In the genomic region with DNA sequence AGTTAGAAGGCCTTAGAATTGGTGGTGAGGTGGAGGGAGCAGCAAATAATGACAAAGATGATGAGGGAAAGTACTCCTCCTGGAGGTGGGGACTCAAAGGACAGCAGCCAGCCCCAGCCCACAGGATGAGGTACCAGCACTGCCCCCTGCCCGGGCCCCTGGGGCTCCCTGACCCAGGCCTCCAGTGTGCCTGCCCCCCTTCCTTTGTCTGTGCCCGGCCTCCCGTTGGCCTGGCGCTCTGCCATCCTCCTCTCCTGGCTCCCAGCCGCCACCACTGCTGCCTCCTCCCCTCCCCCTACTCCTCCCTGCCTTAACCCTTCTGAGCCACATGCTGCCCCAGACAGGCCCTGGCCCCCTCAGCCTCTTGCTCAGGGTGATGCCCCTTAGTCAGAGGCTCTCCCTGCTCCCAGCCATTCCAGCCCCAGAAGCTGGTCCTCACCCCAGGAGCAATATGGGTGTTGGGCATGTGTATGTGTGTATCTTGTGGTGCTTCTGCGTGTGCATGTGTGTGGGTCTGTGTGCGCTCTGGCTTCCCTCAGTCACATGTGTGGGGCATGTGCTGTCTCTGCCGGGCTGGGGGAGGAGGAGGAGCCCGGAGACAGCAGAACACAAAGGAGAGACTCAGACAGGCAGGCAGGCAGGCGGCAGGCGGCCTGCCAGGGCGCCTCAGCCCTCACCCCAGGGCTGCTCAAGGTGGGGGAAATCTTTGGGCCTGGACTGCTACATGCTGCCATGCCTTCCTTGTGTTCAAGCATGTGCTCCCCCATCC, we compare ENCODE assay signal across 1 cellular context.
TF ChIP-seq lines count a peak whose summit lies in the region.

No MANE protein-coding gene starts in this region.

TF ChIP-seq in HepG2, 621 proteins besides CTCF, POLR2A, EP300 and RAD21 (continues in another document):
- TF ChIP-seq ESRRA (CRISPR knock-in tag; IDR thresholded peaks at IDR 0.05; ENCODE audit: low read depth): no peak
- TF ChIP-seq, protein P1, sequence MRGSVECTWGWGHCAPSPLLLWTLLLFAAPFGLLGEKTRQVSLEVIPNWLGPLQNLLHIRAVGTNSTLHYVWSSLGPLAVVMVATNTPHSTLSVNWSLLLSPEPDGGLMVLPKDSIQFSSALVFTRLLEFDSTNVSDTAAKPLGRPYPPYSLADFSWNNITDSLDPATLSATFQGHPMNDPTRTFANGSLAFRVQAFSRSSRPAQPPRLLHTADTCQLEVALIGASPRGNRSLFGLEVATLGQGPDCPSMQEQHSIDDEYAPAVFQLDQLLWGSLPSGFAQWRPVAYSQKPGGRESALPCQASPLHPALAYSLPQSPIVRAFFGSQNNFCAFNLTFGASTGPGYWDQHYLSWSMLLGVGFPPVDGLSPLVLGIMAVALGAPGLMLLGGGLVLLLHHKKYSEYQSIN (CRISPR knock-in tag; IDR thresholded peaks at IDR 0.05; ENCODE audit: borderline replicate concordance): no peak
- 0 out of 2 replicates have a peak, but pooled peaks have one; percentile 49 for TF ChIP-seq ZNF564 (CRISPR knock-in tag; IDR thresholded peaks at IDR 0.05)
- no peak for TF ChIP-seq ZBTB1 (CRISPR knock-in tag; IDR thresholded peaks at IDR 0.05; ENCODE audit: borderline replicate concordance)
- TF ChIP-seq, protein P2, sequence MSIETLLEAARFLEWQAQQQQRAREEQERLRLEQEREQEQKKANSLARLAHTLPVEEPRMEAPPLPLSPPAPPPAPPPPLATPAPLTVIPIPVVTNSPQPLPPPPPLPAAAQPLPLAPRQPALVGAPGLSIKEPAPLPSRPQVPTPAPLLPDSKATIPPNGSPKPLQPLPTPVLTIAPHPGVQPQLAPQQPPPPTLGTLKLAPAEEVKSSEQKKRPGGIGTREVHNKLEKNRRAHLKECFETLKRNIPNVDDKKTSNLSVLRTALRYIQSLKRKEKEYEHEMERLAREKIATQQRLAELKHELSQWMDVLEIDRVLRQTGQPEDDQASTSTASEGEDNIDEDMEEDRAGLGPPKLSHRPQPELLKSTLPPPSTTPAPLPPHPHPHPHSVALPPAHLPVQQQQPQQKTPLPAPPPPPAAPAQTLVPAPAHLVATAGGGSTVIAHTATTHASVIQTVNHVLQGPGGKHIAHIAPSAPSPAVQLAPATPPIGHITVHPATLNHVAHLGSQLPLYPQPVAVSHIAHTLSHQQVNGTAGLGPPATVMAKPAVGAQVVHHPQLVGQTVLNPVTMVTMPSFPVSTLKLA (IDR thresholded peaks at IDR 0.05): peak; percentile 76
- no peak for TF ChIP-seq SNRNP70 (IDR thresholded peaks at IDR 0.05; ENCODE audit: low read depth, low read length)
- TF ChIP-seq, protein P3, sequence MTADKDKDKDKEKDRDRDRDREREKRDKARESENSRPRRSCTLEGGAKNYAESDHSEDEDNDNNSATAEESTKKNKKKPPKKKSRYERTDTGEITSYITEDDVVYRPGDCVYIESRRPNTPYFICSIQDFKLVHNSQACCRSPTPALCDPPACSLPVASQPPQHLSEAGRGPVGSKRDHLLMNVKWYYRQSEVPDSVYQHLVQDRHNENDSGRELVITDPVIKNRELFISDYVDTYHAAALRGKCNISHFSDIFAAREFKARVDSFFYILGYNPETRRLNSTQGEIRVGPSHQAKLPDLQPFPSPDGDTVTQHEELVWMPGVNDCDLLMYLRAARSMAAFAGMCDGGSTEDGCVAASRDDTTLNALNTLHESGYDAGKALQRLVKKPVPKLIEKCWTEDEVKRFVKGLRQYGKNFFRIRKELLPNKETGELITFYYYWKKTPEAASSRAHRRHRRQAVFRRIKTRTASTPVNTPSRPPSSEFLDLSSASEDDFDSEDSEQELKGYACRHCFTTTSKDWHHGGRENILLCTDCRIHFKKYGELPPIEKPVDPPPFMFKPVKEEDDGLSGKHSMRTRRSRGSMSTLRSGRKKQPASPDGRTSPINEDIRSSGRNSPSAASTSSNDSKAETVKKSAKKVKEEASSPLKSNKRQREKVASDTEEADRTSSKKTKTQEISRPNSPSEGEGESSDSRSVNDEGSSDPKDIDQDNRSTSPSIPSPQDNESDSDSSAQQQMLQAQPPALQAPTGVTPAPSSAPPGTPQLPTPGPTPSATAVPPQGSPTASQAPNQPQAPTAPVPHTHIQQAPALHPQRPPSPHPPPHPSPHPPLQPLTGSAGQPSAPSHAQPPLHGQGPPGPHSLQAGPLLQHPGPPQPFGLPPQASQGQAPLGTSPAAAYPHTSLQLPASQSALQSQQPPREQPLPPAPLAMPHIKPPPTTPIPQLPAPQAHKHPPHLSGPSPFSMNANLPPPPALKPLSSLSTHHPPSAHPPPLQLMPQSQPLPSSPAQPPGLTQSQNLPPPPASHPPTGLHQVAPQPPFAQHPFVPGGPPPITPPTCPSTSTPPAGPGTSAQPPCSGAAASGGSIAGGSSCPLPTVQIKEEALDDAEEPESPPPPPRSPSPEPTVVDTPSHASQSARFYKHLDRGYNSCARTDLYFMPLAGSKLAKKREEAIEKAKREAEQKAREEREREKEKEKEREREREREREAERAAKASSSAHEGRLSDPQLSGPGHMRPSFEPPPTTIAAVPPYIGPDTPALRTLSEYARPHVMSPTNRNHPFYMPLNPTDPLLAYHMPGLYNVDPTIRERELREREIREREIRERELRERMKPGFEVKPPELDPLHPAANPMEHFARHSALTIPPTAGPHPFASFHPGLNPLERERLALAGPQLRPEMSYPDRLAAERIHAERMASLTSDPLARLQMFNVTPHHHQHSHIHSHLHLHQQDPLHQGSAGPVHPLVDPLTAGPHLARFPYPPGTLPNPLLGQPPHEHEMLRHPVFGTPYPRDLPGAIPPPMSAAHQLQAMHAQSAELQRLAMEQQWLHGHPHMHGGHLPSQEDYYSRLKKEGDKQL (CRISPR knock-in tag; IDR thresholded peaks at IDR 0.05; ENCODE audit: low read depth): no peak
- TF ChIP-seq ZNF615 (CRISPR knock-in tag; IDR thresholded peaks at IDR 0.05; ENCODE audit: borderline replicate concordance): no peak
- no peak for TF ChIP-seq TCF7L2 (IDR thresholded peaks at IDR 0.05; ENCODE audit: low read depth, low read length)
- TF ChIP-seq, protein P4, sequence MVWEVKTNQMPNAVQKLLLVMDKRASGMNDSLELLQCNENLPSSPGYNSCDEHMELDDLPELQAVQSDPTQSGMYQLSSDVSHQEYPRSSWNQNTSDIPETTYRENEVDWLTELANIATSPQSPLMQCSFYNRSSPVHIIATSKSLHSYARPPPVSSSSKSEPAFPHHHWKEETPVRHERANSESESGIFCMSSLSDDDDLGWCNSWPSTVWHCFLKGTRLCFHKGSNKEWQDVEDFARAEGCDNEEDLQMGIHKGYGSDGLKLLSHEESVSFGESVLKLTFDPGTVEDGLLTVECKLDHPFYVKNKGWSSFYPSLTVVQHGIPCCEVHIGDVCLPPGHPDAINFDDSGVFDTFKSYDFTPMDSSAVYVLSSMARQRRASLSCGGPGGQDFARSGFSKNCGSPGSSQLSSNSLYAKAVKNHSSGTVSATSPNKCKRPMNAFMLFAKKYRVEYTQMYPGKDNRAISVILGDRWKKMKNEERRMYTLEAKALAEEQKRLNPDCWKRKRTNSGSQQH (CRISPR knock-in tag; IDR thresholded peaks at IDR 0.05; ENCODE audit: low read depth): no peak
- no peak for TF ChIP-seq MEF2D (CRISPR knock-in tag; IDR thresholded peaks at IDR 0.05)
- no peak for TF ChIP-seq CEBPG (CRISPR knock-in tag; IDR thresholded peaks at IDR 0.05)
- TF ChIP-seq, protein P5, sequence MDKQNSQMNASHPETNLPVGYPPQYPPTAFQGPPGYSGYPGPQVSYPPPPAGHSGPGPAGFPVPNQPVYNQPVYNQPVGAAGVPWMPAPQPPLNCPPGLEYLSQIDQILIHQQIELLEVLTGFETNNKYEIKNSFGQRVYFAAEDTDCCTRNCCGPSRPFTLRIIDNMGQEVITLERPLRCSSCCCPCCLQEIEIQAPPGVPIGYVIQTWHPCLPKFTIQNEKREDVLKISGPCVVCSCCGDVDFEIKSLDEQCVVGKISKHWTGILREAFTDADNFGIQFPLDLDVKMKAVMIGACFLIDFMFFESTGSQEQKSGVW (CRISPR knock-in tag; IDR thresholded peaks at IDR 0.05; ENCODE audit: borderline replicate concordance): no peak
- peak; percentile 74 for TF ChIP-seq ZSCAN25 (CRISPR knock-in tag; IDR thresholded peaks at IDR 0.05)
- TF ChIP-seq SMARCC2 (IDR thresholded peaks at IDR 0.05): no peak
- no peak for TF ChIP-seq ZNF24 (IDR thresholded peaks at IDR 0.05)
- no peak for TF ChIP-seq BCL6 (CRISPR knock-in tag; IDR thresholded peaks at IDR 0.05)
- no peak for TF ChIP-seq ZNF660 (CRISPR knock-in tag; IDR thresholded peaks at IDR 0.05; ENCODE audit: borderline replicate concordance, low read depth)
- no peak for TF ChIP-seq ZNF354B (CRISPR knock-in tag; IDR thresholded peaks at IDR 0.05)
- no peak; the same call in 1 of the 2 replicates for TF ChIP-seq ZNF225 (CRISPR knock-in tag; IDR thresholded peaks at IDR 0.05)
- TF ChIP-seq, protein P6, sequence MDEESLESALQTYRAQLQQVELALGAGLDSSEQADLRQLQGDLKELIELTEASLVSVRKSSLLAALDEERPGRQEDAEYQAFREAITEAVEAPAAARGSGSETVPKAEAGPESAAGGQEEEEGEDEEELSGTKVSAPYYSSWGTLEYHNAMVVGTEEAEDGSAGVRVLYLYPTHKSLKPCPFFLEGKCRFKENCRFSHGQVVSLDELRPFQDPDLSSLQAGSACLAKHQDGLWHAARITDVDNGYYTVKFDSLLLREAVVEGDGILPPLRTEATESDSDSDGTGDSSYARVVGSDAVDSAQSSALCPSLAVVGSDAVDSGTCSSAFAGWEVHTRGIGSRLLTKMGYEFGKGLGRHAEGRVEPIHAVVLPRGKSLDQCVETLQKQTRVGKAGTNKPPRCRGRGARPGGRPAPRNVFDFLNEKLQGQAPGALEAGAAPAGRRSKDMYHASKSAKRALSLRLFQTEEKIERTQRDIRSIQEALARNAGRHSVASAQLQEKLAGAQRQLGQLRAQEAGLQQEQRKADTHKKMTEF (CRISPR knock-in tag; IDR thresholded peaks at IDR 0.05): no peak; the same call in 1 of the 2 replicates
- TF ChIP-seq, protein P7, sequence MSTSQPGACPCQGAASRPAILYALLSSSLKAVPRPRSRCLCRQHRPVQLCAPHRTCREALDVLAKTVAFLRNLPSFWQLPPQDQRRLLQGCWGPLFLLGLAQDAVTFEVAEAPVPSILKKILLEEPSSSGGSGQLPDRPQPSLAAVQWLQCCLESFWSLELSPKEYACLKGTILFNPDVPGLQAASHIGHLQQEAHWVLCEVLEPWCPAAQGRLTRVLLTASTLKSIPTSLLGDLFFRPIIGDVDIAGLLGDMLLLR (CRISPR knock-in tag; IDR thresholded peaks at IDR 0.05): no peak
- TF ChIP-seq DPF2 (CRISPR knock-in tag; IDR thresholded peaks at IDR 0.05; ENCODE audit: borderline replicate concordance, low read depth): 0 out of 2 replicates have a peak, but pooled peaks have one; percentile 26
- peak; percentile 16; the same call in 1 of the 2 replicates for TF ChIP-seq RARA (CRISPR knock-in tag; IDR thresholded peaks at IDR 0.05)
- no peak for TF ChIP-seq MXD4 (CRISPR knock-in tag; IDR thresholded peaks at IDR 0.05)
- no peak for TF ChIP-seq MED1 (CRISPR knock-in tag; IDR thresholded peaks at IDR 0.05)
- no peak for TF ChIP-seq ZBTB8A (CRISPR knock-in tag; IDR thresholded peaks at IDR 0.05; ENCODE audit: borderline replicate concordance, low read depth)
- TF ChIP-seq, protein P8, sequence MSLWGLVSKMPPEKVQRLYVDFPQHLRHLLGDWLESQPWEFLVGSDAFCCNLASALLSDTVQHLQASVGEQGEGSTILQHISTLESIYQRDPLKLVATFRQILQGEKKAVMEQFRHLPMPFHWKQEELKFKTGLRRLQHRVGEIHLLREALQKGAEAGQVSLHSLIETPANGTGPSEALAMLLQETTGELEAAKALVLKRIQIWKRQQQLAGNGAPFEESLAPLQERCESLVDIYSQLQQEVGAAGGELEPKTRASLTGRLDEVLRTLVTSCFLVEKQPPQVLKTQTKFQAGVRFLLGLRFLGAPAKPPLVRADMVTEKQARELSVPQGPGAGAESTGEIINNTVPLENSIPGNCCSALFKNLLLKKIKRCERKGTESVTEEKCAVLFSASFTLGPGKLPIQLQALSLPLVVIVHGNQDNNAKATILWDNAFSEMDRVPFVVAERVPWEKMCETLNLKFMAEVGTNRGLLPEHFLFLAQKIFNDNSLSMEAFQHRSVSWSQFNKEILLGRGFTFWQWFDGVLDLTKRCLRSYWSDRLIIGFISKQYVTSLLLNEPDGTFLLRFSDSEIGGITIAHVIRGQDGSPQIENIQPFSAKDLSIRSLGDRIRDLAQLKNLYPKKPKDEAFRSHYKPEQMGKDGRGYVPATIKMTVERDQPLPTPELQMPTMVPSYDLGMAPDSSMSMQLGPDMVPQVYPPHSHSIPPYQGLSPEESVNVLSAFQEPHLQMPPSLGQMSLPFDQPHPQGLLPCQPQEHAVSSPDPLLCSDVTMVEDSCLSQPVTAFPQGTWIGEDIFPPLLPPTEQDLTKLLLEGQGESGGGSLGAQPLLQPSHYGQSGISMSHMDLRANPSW (CRISPR knock-in tag; IDR thresholded peaks at IDR 0.05; ENCODE audit: borderline replicate concordance): no peak
- TF ChIP-seq, protein P9, sequence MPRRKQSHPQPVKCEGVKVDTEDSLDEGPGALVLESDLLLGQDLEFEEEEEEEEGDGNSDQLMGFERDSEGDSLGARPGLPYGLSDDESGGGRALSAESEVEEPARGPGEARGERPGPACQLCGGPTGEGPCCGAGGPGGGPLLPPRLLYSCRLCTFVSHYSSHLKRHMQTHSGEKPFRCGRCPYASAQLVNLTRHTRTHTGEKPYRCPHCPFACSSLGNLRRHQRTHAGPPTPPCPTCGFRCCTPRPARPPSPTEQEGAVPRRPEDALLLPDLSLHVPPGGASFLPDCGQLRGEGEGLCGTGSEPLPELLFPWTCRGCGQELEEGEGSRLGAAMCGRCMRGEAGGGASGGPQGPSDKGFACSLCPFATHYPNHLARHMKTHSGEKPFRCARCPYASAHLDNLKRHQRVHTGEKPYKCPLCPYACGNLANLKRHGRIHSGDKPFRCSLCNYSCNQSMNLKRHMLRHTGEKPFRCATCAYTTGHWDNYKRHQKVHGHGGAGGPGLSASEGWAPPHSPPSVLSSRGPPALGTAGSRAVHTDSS (CRISPR knock-in tag; conservative IDR thresholded peaks at IDR 0.05): no peak
- no peak for TF ChIP-seq SMAD9 (CRISPR knock-in tag; IDR thresholded peaks at IDR 0.05)
- TF ChIP-seq, protein P10, sequence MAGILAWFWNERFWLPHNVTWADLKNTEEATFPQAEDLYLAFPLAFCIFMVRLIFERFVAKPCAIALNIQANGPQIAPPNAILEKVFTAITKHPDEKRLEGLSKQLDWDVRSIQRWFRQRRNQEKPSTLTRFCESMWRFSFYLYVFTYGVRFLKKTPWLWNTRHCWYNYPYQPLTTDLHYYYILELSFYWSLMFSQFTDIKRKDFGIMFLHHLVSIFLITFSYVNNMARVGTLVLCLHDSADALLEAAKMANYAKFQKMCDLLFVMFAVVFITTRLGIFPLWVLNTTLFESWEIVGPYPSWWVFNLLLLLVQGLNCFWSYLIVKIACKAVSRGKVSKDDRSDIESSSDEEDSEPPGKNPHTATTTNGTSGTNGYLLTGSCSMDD (CRISPR knock-in tag; IDR thresholded peaks at IDR 0.05): no peak
- TF ChIP-seq, protein P11, sequence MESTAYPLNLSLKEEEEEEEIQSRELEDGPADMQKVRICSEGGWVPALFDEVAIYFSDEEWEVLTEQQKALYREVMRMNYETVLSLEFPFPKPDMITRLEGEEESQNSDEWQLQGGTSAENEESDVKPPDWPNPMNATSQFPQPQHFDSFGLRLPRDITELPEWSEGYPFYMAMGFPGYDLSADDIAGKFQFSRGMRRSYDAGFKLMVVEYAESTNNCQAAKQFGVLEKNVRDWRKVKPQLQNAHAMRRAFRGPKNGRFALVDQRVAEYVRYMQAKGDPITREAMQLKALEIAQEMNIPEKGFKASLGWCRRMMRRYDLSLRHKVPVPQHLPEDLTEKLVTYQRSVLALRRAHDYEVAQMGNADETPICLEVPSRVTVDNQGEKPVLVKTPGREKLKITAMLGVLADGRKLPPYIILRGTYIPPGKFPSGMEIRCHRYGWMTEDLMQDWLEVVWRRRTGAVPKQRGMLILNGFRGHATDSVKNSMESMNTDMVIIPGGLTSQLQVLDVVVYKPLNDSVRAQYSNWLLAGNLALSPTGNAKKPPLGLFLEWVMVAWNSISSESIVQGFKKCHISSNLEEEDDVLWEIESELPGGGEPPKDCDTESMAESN (CRISPR knock-in tag; conservative IDR thresholded peaks at IDR 0.05): no peak
- no peak for TF ChIP-seq GPN1 (CRISPR knock-in tag; IDR thresholded peaks at IDR 0.05; ENCODE audit: borderline replicate concordance)
- TF ChIP-seq ZFP36L2 (CRISPR knock-in tag; IDR thresholded peaks at IDR 0.05): no peak
- TF ChIP-seq ATAD3A (CRISPR knock-in tag; IDR thresholded peaks at IDR 0.05): no peak
